6 cellular contexts compared by ENCODE assay signal in the genomic region with DNA sequence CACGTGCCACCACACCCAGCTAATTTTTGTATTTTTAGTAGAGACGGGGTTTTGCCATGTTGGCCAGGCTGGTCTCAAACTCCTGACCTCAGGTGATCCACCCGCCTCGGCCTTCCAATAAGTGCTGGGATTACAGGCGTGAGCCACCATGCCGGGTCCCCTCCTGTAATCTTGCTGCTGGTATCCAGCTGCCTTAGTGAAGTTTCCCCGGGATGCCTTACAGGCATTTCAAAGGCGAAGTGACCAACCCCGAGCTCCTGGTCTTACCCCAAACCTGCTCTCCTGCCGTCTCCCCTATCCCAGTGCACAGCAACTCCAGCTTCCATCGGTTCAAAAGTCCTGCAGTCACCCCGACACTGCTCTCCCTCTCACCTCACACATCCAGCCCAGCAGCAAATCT. TPM values are rescaled to one million over a fixed set of nuclear protein-coding genes. Genes with fewer than 3 reads are reported as not detected.
"Had no signal": no experiment of that assay in that cellular context is flagged by ENCODE, and none has a peak within 500 bp of the region (broad histone marks: within the 10 kb centered on the region; RNA-seq: fewer than 3 reads in every experiment).

No MANE protein-coding gene starts in this region.

RNA-seq across cellular contexts. Expression of a gene that starts 3.5 kb away (rescaled TPM):
- total RNA-seq: HepG2, HT-29, HT1080, IMR-90, K562 had no signal
- polyA plus RNA-seq: HepG2, IgD-negative memory B cell, IMR-90, K562 had no signal

RNA-seq across cellular contexts. Expression of a gene that starts 23.5 kb away (rescaled TPM):
- total RNA-seq: HepG2, HT-29, HT1080, IMR-90, K562 had no signal
- polyA plus RNA-seq: IgD-negative memory B cell, IMR-90, K562 had no signal

RNA-seq across cellular contexts. Expression of a gene that starts 43.6 kb away (rescaled TPM):
- total RNA-seq: HepG2 had no signal
- polyA plus RNA-seq: HepG2 had no signal

RNA-seq across cellular contexts. Expression of a gene that starts 47.1 kb away (rescaled TPM):
- total RNA-seq: HepG2, HT-29 had no signal
- polyA plus RNA-seq: HepG2, IgD-negative memory B cell had no signal

RNA-seq across cellular contexts. Expression of a gene that starts 56.8 kb away (rescaled TPM):
- total RNA-seq: HepG2, HT1080, IMR-90 had no signal
- polyA plus RNA-seq: HepG2, IMR-90 had no signal
